Comparison of ENCODE assay signal across 26 cellular contexts in genomic region chr3:44561076-44561475, GRCh38. TPM values are rescaled to one million over a fixed set of nuclear protein-coding genes. Genes with fewer than 3 reads are reported as not detected.
A peak's percentile ranks its signal among the peaks of the same experiment; 100 is the strongest.
DNase-seq lines count a peak whose midpoint lies in the region; TF ChIP-seq lines count a peak whose summit lies in the region.
"Had no signal": no experiment of that assay in that cellular context is flagged by ENCODE, and none has a peak within 500 bp of the region (broad histone marks: within the 10 kb centered on the region; RNA-seq: fewer than 3 reads in every experiment).

No MANE protein-coding gene starts in this region.

- H3K27ac ChIP-seq in VCaP: peak overlapping the region; percentile 56; the same call in 1 of the 2 replicates
- H3K27ac ChIP-seq: KMS-11, RWPE1 had no signal

- H3K27ac Mint-ChIP-seq in activated CD4-positive, alpha-beta T cell treated with anti-CD3 and anti-CD28 coated beads, Interleukin-2, amount 10 ng/mL, durations not matched to agents 7 days and 5 days: no peak overlapping the region

- H3K4me3 Mint-ChIP-seq in activated CD4-positive, alpha-beta T cell treated with anti-CD3 and anti-CD28 coated beads, Interleukin-2, amount 10 ng/mL, durations not matched to agents 7 days and 5 days: no peak overlapping the region
- H3K4me3 Mint-ChIP-seq: CD4-positive, alpha-beta memory T cell had no signal

- CTCF ChIA-PET in activated CD4-positive, alpha-beta T cell treated with anti-CD3 and anti-CD28 coated beads, Interleukin-2, amount 10 ng/mL, durations not matched to agents 7 days and 5 days (lab: Charles Lee): interaction anchor here (0.8 kb wide), 1 partner anchor 28 kb away, joined by 3 read pairs; no protein-coding TSS in a partner anchor

- peaks cover 18% of the 10 kb centered on the region for H3K36me3 Mint-ChIP-seq in activated CD4-positive, alpha-beta T cell treated with anti-CD3 and anti-CD28 coated beads, Interleukin-2, amount 10 ng/mL, durations not matched to agents 7 days and 5 days (ENCODE audit: low read depth)

- POLR2A ChIA-PET in activated CD4-positive, alpha-beta T cell treated with anti-CD3 and anti-CD28 coated beads, Interleukin-2, amount 10 ng/mL, durations not matched to agents 7 days and 5 days (lab: Charles Lee): no interaction called here

- H3K9me3 Mint-ChIP-seq in activated CD4-positive, alpha-beta T cell treated with anti-CD3 and anti-CD28 coated beads, Interleukin-2, amount 10 ng/mL, durations not matched to agents 7 days and 5 days: peaks cover 29% of the 10 kb centered on the region

- no peaks in the 10 kb centered on the region for H3K27me3 Mint-ChIP-seq in activated CD4-positive, alpha-beta T cell treated with anti-CD3 and anti-CD28 coated beads, Interleukin-2, amount 10 ng/mL, durations not matched to agents 7 days and 5 days

- TF ChIP-seq CTCF in VCaP (conservative IDR thresholded peaks at IDR 0.05): no peak

- peak; percentile 16 for DNase-seq in SKM-1 treated with dmso at 0.1 percent for 144 hours (lab: John Stamatoyannopoulos, UW; ENCODE audit: unreplicated experiment)
- DNase-seq in SKM-1 (lab: John Stamatoyannopoulos, UW; ENCODE audit: unreplicated experiment): no peak
- peak; percentile 26 for DNase-seq in KG1 (lab: John Stamatoyannopoulos, UW)
- no peak for DNase-seq in NCI-H82 treated with DMSO at 0.1 percent for 48 hours (lab: John Stamatoyannopoulos, UW; ENCODE audit: unreplicated experiment)
- DNase-seq in activated CD4-positive, alpha-beta T cell treated with anti-CD3 and anti-CD28 coated beads, Interleukin-2, amount 10 ng/mL, durations not matched to agents 7 days and 5 days: no peak
- no peak for DNase-seq in NCI-H446 treated with DMSO at 0.1 percent for 48 hours (lab: John Stamatoyannopoulos, UW)
- DNase-seq: C1 segment of cervical spinal cord; Caco-2; CD4-positive, alpha-beta memory T cell; DMS79; EL; GDM1; HCEC 1CT; NCI-H1105 treated with DMSO at 0.1 percent for 48 hours; NCI-H146; NCI-H1930; NCI-H446; NCI-H526; NCI-H82; SHP77; SW 1271 had no signal

- peaks cover 1% of the 10 kb centered on the region for H3K4me1 Mint-ChIP-seq in activated CD4-positive, alpha-beta T cell treated with anti-CD3 and anti-CD28 coated beads, Interleukin-2, amount 10 ng/mL, durations not matched to agents 7 days and 5 days

RNA-seq across cellular contexts. Expression of gene ZKSCAN7, which starts 6.1 kb away (rescaled TPM):
- total RNA-seq in activated CD4-positive, alpha-beta T cell treated with anti-CD3 and anti-CD28 coated beads, Interleukin-2, amount 10 ng/mL, durations not matched to agents 7 days and 5 days: under 1 TPM; 0.50 to 0.56 TPM
- total RNA-seq: A172, Caco-2, OCI-LY7 had no signal

RNA-seq across cellular contexts. Expression of gene ZNF660, which starts 23.7 kb away (rescaled TPM):
- total RNA-seq in activated CD4-positive, alpha-beta T cell treated with anti-CD3 and anti-CD28 coated beads, Interleukin-2, amount 10 ng/mL, durations not matched to agents 7 days and 5 days: under 1 TPM in 1 of 2 experiments, not detected in 1; 0.15 TPM
- total RNA-seq: A172, Caco-2, OCI-LY7 had no signal

Comparison
In these comparisons a context has a peak if more than half of its experiments do, and no peak if none do; other contexts are left out.
1. DNase-seq: peak in SKM-1 treated with dmso at 0.1 percent for 144 hours (single experiment) and KG1 (single experiment); none in SKM-1 (single experiment), NCI-H82 treated with DMSO at 0.1 percent for 48 hours (single experiment), activated CD4-positive, alpha-beta T cell treated with anti-CD3 and anti-CD28 coated beads, Interleukin-2, amount 10 ng/mL, durations not matched to agents 7 days and 5 days (single experiment) and NCI-H446 treated with DMSO at 0.1 percent for 48 hours (single experiment).